17 cellular contexts compared by ENCODE assay signal in the genomic region with DNA sequence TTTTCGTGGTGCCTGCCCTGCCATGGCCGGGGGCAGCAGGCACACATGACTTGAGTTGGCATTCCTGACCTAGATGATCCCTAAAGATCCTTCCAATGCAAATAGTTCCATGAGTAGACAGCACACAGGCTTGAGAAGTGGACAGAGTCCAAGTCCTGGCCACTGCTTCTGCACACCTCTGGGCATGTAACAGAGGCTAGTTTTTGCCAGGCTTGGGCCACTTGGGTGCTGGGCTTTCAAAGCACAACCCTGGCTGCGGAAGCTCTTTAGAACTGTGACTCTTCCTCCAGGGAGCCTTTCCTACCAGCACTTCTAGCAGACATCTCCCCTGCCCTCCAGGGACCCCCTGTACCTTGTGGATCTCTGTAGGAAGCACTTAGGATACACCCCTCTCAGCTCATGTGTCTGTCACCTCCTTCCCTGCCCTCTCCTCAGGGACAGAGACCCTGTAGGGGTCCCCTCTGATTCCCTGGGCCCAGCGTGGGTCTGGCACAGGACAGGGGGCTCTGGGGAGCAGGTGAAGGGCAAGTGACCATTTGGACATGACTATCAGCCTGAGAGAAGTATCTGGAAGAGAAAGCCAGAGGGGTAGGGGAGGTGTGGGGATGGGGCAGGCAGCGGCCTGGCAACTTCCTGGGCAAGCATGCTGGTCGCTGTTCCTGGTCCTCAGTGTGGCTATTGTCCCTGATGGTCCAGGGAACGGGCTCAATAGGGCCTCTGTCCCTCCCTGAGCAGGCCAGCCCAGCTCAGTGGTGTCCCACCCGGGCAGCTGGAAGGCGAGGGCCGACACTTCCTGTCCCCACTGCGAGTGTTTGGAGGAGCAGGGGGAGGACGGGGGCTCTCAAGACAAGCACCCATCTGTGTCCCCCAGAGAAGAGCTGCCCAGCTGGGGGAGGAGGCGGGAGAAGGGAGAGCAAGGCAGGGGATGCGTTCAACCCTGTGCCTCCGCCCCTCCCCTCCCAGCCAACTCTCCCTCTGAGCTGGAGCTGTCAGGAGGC. TPM values are rescaled to one million over a fixed set of nuclear protein-coding genes. Genes with fewer than 3 reads are reported as not detected.
DNase-seq lines count a peak whose midpoint lies in the region; ATAC-seq and TF ChIP-seq lines count a peak whose summit lies in the region.
"Had no signal": no experiment of that assay in that cellular context is flagged by ENCODE, and none has a peak within 500 bp of the region (broad histone marks: within the 10 kb centered on the region; RNA-seq: fewer than 3 reads in every experiment).

No MANE protein-coding gene starts in this region.

- H3K9ac ChIP-seq in IMR-90 (ENCODE audit: low read depth, low read length) (no peak overlapping the region), mesenchymal stem cell (ENCODE audit: low read length) (peak overlapping the region; percentile 81)

- POLR2A ChIA-PET in IMR-90 (lab: Charles Lee; ENCODE audit: unreplicated experiment): no interaction called here

- H4K8ac ChIP-seq in IMR-90 (ENCODE audit: low read depth in 2 of 2, low read length in 2 of 2): no peak overlapping the region
- no peak overlapping the region for H4K8ac ChIP-seq in mesenchymal stem cell (ENCODE audit: low read length)

- no peak overlapping the region for H2BK15ac ChIP-seq in IMR-90 (ENCODE audit: low read depth, low read length)
- no peak overlapping the region for H2BK15ac ChIP-seq in mesenchymal stem cell (ENCODE audit: low read depth, poor library complexity, severe bottlenecking)

- H3K27ac ChIP-seq in IMR-90 (ENCODE audit: insufficient read depth, low read length) (no peak overlapping the region), dorsolateral prefrontal cortex (peak overlapping the region in 3 of 59 donors; percentile 82 to 89 (median 85)), mesenchymal stem cell (ENCODE audit: low read length, poor library complexity, severe bottlenecking) (no peak overlapping the region), skin epidermis (peak overlapping the region in 12 of 21 experiments; percentile 14 to 71 (median 50))
- H3K27ac ChIP-seq: esophagus muscularis mucosa, HL-60, PC-9 had no signal

- H2AFZ ChIP-seq in IMR-90 (replicated peaks; ENCODE audit: low read length, poor library complexity): no peak overlapping the region
- no peak overlapping the region for H2AFZ ChIP-seq in mesenchymal stem cell (ENCODE audit: low read depth, low read length)
- H2AFZ ChIP-seq: PC-9 had no signal

- dilution Hi-C loops in IMR-90 (cut with HindIII; ENCODE audit: low sequenced_read_pairs, unreplicated experiment): no loop called here

- peaks cover 65% of the 10 kb centered on the region for H3K4me1 ChIP-seq in IMR-90 (ENCODE audit: control insufficient read depth, insufficient read depth, low read length)
- H3K4me1 ChIP-seq in mesenchymal stem cell (ENCODE audit: control insufficient read depth, insufficient read depth, low read depth, low read length): peaks cover 59% of the 10 kb centered on the region
- H3K4me1 ChIP-seq: esophagus muscularis mucosa had no signal

- peaks cover 59% of the 10 kb centered on the region for H3K9me1 ChIP-seq in IMR-90 (ENCODE audit: insufficient read depth, low read length)

- 73% methylated on average over 3 of the region's 15 CpGs; no CpG with 5 or more reads in 1 of the 2 experiments for WGBS in IMR-90 (ENCODE audit: extremely low coverage in 2 of 2, insufficient read length in 1 of 2), 2 experiments
- WGBS in mesenchymal stem cell: 77% methylated on average over 12 of the region's 15 CpGs

- H3K79me1 ChIP-seq in IMR-90 (ENCODE audit: low read depth in 1 of 2, low read length in 2 of 2): peaks cover 47 to 69% of the 10 kb centered on the region in 2 experiments
- peaks cover 47% of the 10 kb centered on the region for H3K79me1 ChIP-seq in mesenchymal stem cell (replicated peaks; ENCODE audit: low read length, poor library complexity, severe bottlenecking)

- H4K5ac ChIP-seq in IMR-90 (ENCODE audit: low read depth, low read length): no peak overlapping the region

- H4K91ac ChIP-seq in IMR-90 (ENCODE audit: insufficient read depth, low read depth, low read length) (no peak overlapping the region), mesenchymal stem cell (ENCODE audit: low read length) (peak overlapping the region; percentile 74)

- TF ChIP-seq RAD21 in IMR-90 (IDR thresholded peaks at IDR 0.05; ENCODE audit: low read length): no peak

- no peak for TF ChIP-seq POLR2A in IMR-90 (IDR thresholded peaks at IDR 0.05; ENCODE audit: low read depth, low read length)

- H3K18ac ChIP-seq in IMR-90 (ENCODE audit: low read depth, low read length) (no peak overlapping the region), mesenchymal stem cell (ENCODE audit: low read depth in 1 of 2, low read length in 2 of 2) (peak overlapping the region; percentile 13 to 38)

- H3K4me3 ChIP-seq in IMR-90 (ENCODE audit: insufficient read depth, low read depth, low read length) (no peak overlapping the region), dorsolateral prefrontal cortex (peak overlapping the region in 5 of 59 donors; percentile 8 to 30 (median 17)), mesenchymal stem cell (ENCODE audit: insufficient read depth in 1 of 2, low read depth in 1 of 2, low read length in 2 of 2) (no peak overlapping the region), skin epidermis (no peak overlapping the region)
- H3K4me3 ChIP-seq: PC-9 had no signal

- H3K4ac ChIP-seq in IMR-90 (ENCODE audit: low read depth, low read length): no peak overlapping the region; the same call in none of the 2 replicates
- H3K4ac ChIP-seq in mesenchymal stem cell (ENCODE audit: low read depth in 1 of 2, low read length in 2 of 2): no peak overlapping the region

- intact Hi-C loops in IMR-90 (cut with micrococcal nuclease) (no loop called here), dorsolateral prefrontal cortex (cut with DNase I) (loop anchor here (1.0 kb wide), 2 partner anchors 33 to 36 kb away; partner anchors contain the start of gene ZCCHC24 (in 1 of the 2))

- H3K56ac ChIP-seq in IMR-90 (ENCODE audit: extremely low read depth, insufficient read depth, low read length): no peak overlapping the region

- peak overlapping the region in 1 of 2 experiments; percentile 12 for H2BK12ac ChIP-seq in mesenchymal stem cell (ENCODE audit: low read length in 2 of 2)

- H3K23ac ChIP-seq in IMR-90 (ENCODE audit: low read depth, low read length) (peak overlapping the region; percentile 49; the same call in 1 of the 2 replicates), mesenchymal stem cell (ENCODE audit: low read length in 2 of 2) (no peak overlapping the region)

- H2BK120ac ChIP-seq in IMR-90 (ENCODE audit: low read depth, low read length) (no peak overlapping the region), mesenchymal stem cell (ENCODE audit: low read depth, low read length) (no peak overlapping the region)

- CTCF ChIA-PET in IMR-90 (lab: Yijun Ruan, JAX): no interaction called here

- no peak overlapping the region for H2BK20ac ChIP-seq in IMR-90 (ENCODE audit: low read depth, low read length)

- in situ Hi-C loops in IMR-90 (cut with MboI; ENCODE audit: low sequenced_read_pairs): no loop called here

- peak overlapping the region; percentile 23; the same call in 1 of the 2 replicates for H2AK5ac ChIP-seq in IMR-90 (ENCODE audit: low read depth, low read length)
- H2AK5ac ChIP-seq in mesenchymal stem cell (ENCODE audit: low read length, severe bottlenecking): peak overlapping the region; percentile 45

- H3K14ac ChIP-seq in IMR-90 (replicated peaks; ENCODE audit: low read depth, low read length): peak overlapping the region; percentile 45; the same call in 1 of the 2 replicates
- peak overlapping the region in 1 of 2 experiments; percentile 66 for H3K14ac ChIP-seq in mesenchymal stem cell (ENCODE audit: low read length in 2 of 2)

- H3K27me3 ChIP-seq in IMR-90 (ENCODE audit: control insufficient read depth, insufficient read depth, low read length) (no peaks in the 10 kb centered on the region), dorsolateral prefrontal cortex (no peaks in the 10 kb centered on the region), mesenchymal stem cell (ENCODE audit: control insufficient read depth in 1 of 2, insufficient read depth in 1 of 2, low read length in 2 of 2) (no peaks in the 10 kb centered on the region)
- H3K27me3 ChIP-seq: BE2C, esophagus muscularis mucosa had no signal

- no peak overlapping the region for H2BK5ac ChIP-seq in IMR-90 (ENCODE audit: low read depth, low read length, poor library complexity, severe bottlenecking)
- H2BK5ac ChIP-seq in mesenchymal stem cell (ENCODE audit: low read depth, low read length, poor library complexity, severe bottlenecking): no peak overlapping the region

- H2AK9ac ChIP-seq in IMR-90 (replicated peaks; ENCODE audit: low read depth, low read length, poor library complexity): peak overlapping the region; percentile 58

- H4K20me1 ChIP-seq in IMR-90 (ENCODE audit: insufficient read depth, low read length): peaks cover 59% of the 10 kb centered on the region

- ATAC-seq in IMR-90 (ENCODE audit: low read depth): no peak
- ATAC-seq in HG02973 (IDR thresholded peaks at IDR 0.05; ENCODE audit: unreplicated experiment): no peak
- ATAC-seq: natural killer cell, T-cell had no signal

- H3K9me3 ChIP-seq in IMR-90 (ENCODE audit: control insufficient read depth, insufficient read depth, low read length) (no peaks in the 10 kb centered on the region), mesenchymal stem cell (ENCODE audit: control insufficient read depth, low read length) (no peaks in the 10 kb centered on the region)
- H3K9me3 ChIP-seq: BE2C, esophagus muscularis mucosa had no signal

- no peak overlapping the region for H3K4me2 ChIP-seq in IMR-90 (ENCODE audit: low read depth, low read length)
- no peak overlapping the region for H3K4me2 ChIP-seq in mesenchymal stem cell (ENCODE audit: low read length, poor library complexity, severe bottlenecking)
- H3K4me2 ChIP-seq: PC-9 had no signal

- TF ChIP-seq CTCF in IMR-90 (conservative IDR thresholded peaks at IDR 0.05; ENCODE audit: low read depth, low read length): no peak
- TF ChIP-seq CTCF in dorsolateral prefrontal cortex (IDR thresholded peaks at IDR 0.05 in 54 of 56, conservative IDR thresholded peaks at IDR 0.05 in 2 of 56; ENCODE audit: low read depth in 1 of 56, partially characterized antibody in 56 of 56): peak in 14 of 56 donors; percentile 3 to 34 (median 16)
- no peak for TF ChIP-seq CTCF in GM10266 (IDR thresholded peaks at IDR 0.05; ENCODE audit: control insufficient read depth, insufficient read depth, low read depth, missing control alignments)

- no TSS peak for BruUV-seq in IMR-90 (replicated peaks; lab: Mats Ljungman, UMichigan)

- DNase-seq in IMR-90 (no peak), dorsolateral prefrontal cortex (peak; percentile 45 to 99 (median 96)), mesenchymal stem cell (no peak), 8988T (no peak), GM10266 (ENCODE audit: extremely low spot score) (no peak), LoVo (ENCODE audit: low spot score) (no peak)
- DNase-seq: activated CD4-positive, alpha-beta T cell treated with anti-CD3 and anti-CD28 coated beads for 48 hours; BE2C; GOT3; natural killer cell; NCI-H2227 treated with DMSO at 0.1 percent for 48 hours; PC-9; T-cell had no signal

- H3K36me3 ChIP-seq in IMR-90 (ENCODE audit: control insufficient read depth, insufficient read depth, low read length): peaks cover 57% of the 10 kb centered on the region
- peaks cover 29 to 59% of the 10 kb centered on the region in 2 experiments for H3K36me3 ChIP-seq in mesenchymal stem cell (ENCODE audit: control insufficient read depth in 1 of 2, insufficient read depth in 2 of 2, low read depth in 1 of 2, low read length in 2 of 2)
- H3K36me3 ChIP-seq: BE2C had no signal

RNA-seq across cellular contexts. Expression of gene ZCCHC24, which starts 36.1 kb away (rescaled TPM):
- total RNA-seq in IMR-90 (2012; rRNA removed) (12.2 and 15.1 TPM in 2 replicates), dorsolateral prefrontal cortex (100 to 1,000 TPM in 56 of 120 experiments, 10 to 100 TPM in 64; 46.7 to 245 (median 97.2) TPM)
- polyA plus RNA-seq in IMR-90 (2012; rRNA removed): 25.9 and 29.9 TPM in 2 replicates
- 19.8 and 29.3 TPM in 2 replicates for polyA plus RNA-seq in IMR-90 (2012; cell fraction: cytosol; rRNA removed)
- polyA plus RNA-seq in IMR-90 (2012; cell fraction: nucleus; rRNA removed; ENCODE audit: low replicate concordance): 22.4 and 28.3 TPM in 2 replicates
- 47.4 TPM for polyA plus RNA-seq in mesenchymal stem cell (2013, experiment 1 of 2)
- 49.0 TPM for polyA plus RNA-seq in mesenchymal stem cell (2013, experiment 2 of 2)

Comparison
In these comparisons a context has a peak if more than half of its experiments do, and no peak if none do; other contexts are left out.
1. DNase-seq: peak in dorsolateral prefrontal cortex (10 of 10); none in IMR-90 (single experiment), mesenchymal stem cell (single experiment), 8988T (single experiment), GM10266 (single experiment) and LoVo (single experiment).
2. H3K27ac ChIP-seq: peak in skin epidermis (12 of 21); none in IMR-90 (single experiment) and mesenchymal stem cell (single experiment).